24 cellular contexts compared by ENCODE assay signal in the genomic region with DNA sequence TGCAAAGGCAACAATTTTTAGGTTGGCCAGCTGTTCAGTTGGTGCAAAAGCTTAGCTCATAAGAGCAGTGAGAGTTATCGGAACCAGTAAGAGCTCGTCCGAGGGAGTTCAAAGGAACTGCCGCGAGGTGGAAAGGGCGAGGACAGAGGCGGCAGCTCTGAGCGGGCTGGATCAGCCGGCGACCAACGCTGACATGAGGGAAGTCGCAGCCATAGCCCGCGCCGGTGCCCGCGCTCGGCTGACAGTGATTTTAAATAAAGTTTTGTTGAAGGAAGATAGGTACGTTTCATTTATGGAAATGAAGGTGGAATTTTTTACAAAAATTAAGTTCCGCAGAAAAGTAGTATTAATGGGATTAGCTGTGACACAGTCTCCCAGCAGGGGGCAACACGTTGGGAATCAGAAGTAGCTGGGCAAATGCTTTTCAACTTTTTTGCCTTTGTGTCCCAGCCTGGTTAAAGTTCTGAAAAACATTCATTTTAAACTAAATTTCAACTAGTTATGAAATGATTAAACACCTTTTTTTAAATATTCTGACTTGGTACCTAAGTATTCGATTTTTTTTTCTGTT. TPM values are rescaled to one million over a fixed set of nuclear protein-coding genes. Genes with fewer than 3 reads are reported as not detected.
DNase-seq lines count a peak whose midpoint lies in the region; ATAC-seq and TF ChIP-seq lines count a peak whose summit lies in the region.
"Had no signal": no experiment of that assay in that cellular context is flagged by ENCODE, and none has a peak within 500 bp of the region (broad histone marks: within the 10 kb centered on the region; RNA-seq: fewer than 3 reads in every experiment).

No MANE protein-coding gene starts in this region.

- H3K27me3 Mint-ChIP-seq in HFFc6 (ENCODE audit: insufficient read depth) (no peaks in the 10 kb centered on the region; the same call in 1 of the 2 replicates), neural progenitor cell (ENCODE audit: insufficient read depth, low read depth) (peaks cover 4% of the 10 kb centered on the region)

- DNase-seq in ELF-1 (ENCODE audit: low read depth, low spot score) (peak; percentile 56), HFFc6 (no peak), brain microvascular endothelial cell (no peak), neural progenitor cell (ENCODE audit: low spot score) (no peak), NCI-H524 (lab: John Stamatoyannopoulos, UW) (no peak), esophagus muscularis mucosa (ENCODE audit: extremely low spot score) (no peak)
- no peak for DNase-seq in activated naive CD4-positive, alpha-beta T cell treated with anti-CD3 and anti-CD28 coated beads, Interleukin-2, amount 50 U/mL, for 72 hours (ENCODE audit: low spot score in 2 of 2)
- DNase-seq: activated naive CD8-positive, alpha-beta T cell treated with anti-CD3 and anti-CD28 coated beads, Interleukin-2, amount 50 U/mL, for 24 hours; DMS153; HCEC 1CT; head of caudate nucleus; naive B cell; NCI-H1105; NCI-H526 treated with DMSO at 0.1 percent for 48 hours; SIG-M5; stimulated activated CD4-positive, alpha-beta T cell treated with anti-CD3 and anti-CD28 coated beads, Interleukin-4, amount 100 ng/mL, for 4 hours; substantia nigra had no signal

- TF ChIP-seq CTCF in HFFc6 (IDR thresholded peaks at IDR 0.05), result peak; percentile 59
- peak; percentile 44 for TF ChIP-seq CTCF in brain microvascular endothelial cell (IDR thresholded peaks at IDR 0.05; ENCODE audit: low read depth, low read length, missing control alignments)
- TF ChIP-seq CTCF in neural progenitor cell (IDR thresholded peaks at IDR 0.05), result peak; percentile 26
- no peak for TF ChIP-seq CTCF in esophagus muscularis mucosa (IDR thresholded peaks at IDR 0.05)

- H2AFZ ChIP-seq in neural progenitor cell (replicated peaks), result no peak overlapping the region
- H2AFZ ChIP-seq: parathyroid adenoma had no signal

- no peak for TF ChIP-seq EP300 in esophagus muscularis mucosa (IDR thresholded peaks at IDR 0.05)

- H3K27ac Mint-ChIP-seq in HFFc6 (no peak overlapping the region), neural progenitor cell (no peak overlapping the region)
- no peak overlapping the region for H3K27ac Mint-ChIP-seq in activated naive CD4-positive, alpha-beta T cell treated with anti-CD3 and anti-CD28 coated beads, Interleukin-2, amount 50 U/mL, for 72 hours
- H3K27ac Mint-ChIP-seq: activated naive CD8-positive, alpha-beta T cell treated with anti-CD3 and anti-CD28 coated beads, Interleukin-2, amount 50 U/mL, for 24 hours; activated T-helper 2 cell treated with anti-CD3 and anti-CD28 coated beads, Interferon-gamma antibody, Interleukin-2, Interleukin-4, amounts not matched to agents 10 μg/mL and 5 μg/mL and 100 μg/mL, durations not matched to agents 14 hours and 24 hours and 36 hours; naive B cell had no signal

- no peaks in the 10 kb centered on the region for H4K20me1 ChIP-seq in neural progenitor cell (ENCODE audit: low read depth)
- H4K20me1 ChIP-seq: BLaER1 treated with 17β-estradiol and CSF1 and Interleukin-3, amounts not matched to agents 10 nM and 100 nM had no signal

- H3K4me1 Mint-ChIP-seq in HFFc6 (ENCODE audit: low read depth) (no peaks in the 10 kb centered on the region), neural progenitor cell (no peaks in the 10 kb centered on the region)
- H3K4me1 Mint-ChIP-seq: activated naive CD8-positive, alpha-beta T cell treated with anti-CD3 and anti-CD28 coated beads, Interleukin-2, amount 50 U/mL, for 24 hours; naive B cell had no signal

- no peaks in the 10 kb centered on the region for H3K27me3 ChIP-seq in brain microvascular endothelial cell (replicated peaks)
- no peaks in the 10 kb centered on the region for H3K27me3 ChIP-seq in neural progenitor cell
- H3K27me3 ChIP-seq in esophagus muscularis mucosa, result no peaks in the 10 kb centered on the region
- H3K27me3 ChIP-seq: BLaER1 treated with 17β-estradiol and CSF1 and Interleukin-3, amounts not matched to agents 10 nM and 100 nM; breast epithelium had no signal

- H3K27ac ChIP-seq in brain microvascular endothelial cell, result no peak overlapping the region
- no peak overlapping the region for H3K27ac ChIP-seq in neural progenitor cell
- H3K27ac ChIP-seq in esophagus muscularis mucosa (replicated peaks in 1 of 4), result no peak overlapping the region
- H3K27ac ChIP-seq: BLaER1 treated with 17β-estradiol and CSF1 and Interleukin-3, amounts not matched to agents 10 nM and 100 nM; breast epithelium; parathyroid adenoma; skin epidermis had no signal

- in situ Hi-C loops in brain microvascular endothelial cell (cut with HindIII; ENCODE audit: low pct_ligation_motif_present, low sequenced_read_pairs), result no loop called here

- TF ChIP-seq POLR2A in esophagus muscularis mucosa (IDR thresholded peaks at IDR 0.05; ENCODE audit: low read depth), result no peak

- 90% methylated on average over 22 of the region's 22 CpGs for WGBS in esophagus muscularis mucosa

- no peak overlapping the region for H3K4me3 ChIP-seq in brain microvascular endothelial cell (ENCODE audit: low read depth, low read length)
- no peak overlapping the region for H3K4me3 ChIP-seq in neural progenitor cell
- no peak overlapping the region for H3K4me3 ChIP-seq in esophagus muscularis mucosa
- H3K4me3 ChIP-seq: BLaER1 treated with 17β-estradiol and CSF1 and Interleukin-3, amounts not matched to agents 10 nM and 100 nM; breast epithelium; lung; skin epidermis had no signal

- intact Hi-C loops in esophagus muscularis mucosa (cut with DNase I), result no loop called here

- H3K36me3 Mint-ChIP-seq in HFFc6 (ENCODE audit: low read depth) (no peaks in the 10 kb centered on the region), neural progenitor cell (no peaks in the 10 kb centered on the region)
- peaks cover 6% of the 10 kb centered on the region in 2 donors for H3K36me3 Mint-ChIP-seq in activated naive CD4-positive, alpha-beta T cell treated with anti-CD3 and anti-CD28 coated beads, Interleukin-2, amount 50 U/mL, for 72 hours

- no peaks in the 10 kb centered on the region for H3K4me1 ChIP-seq in neural progenitor cell
- H3K4me1 ChIP-seq in esophagus muscularis mucosa, result no peaks in the 10 kb centered on the region
- H3K4me1 ChIP-seq: BLaER1 treated with 17β-estradiol and CSF1 and Interleukin-3, amounts not matched to agents 10 nM and 100 nM; breast epithelium; parathyroid adenoma had no signal

- H3F3A ChIP-seq in neural progenitor cell (ENCODE audit: low read depth), result no peaks in the 10 kb centered on the region

- no peak overlapping the region for H3K4me3 Mint-ChIP-seq in HFFc6
- H3K4me3 Mint-ChIP-seq in neural progenitor cell, result no peak overlapping the region
- H3K4me3 Mint-ChIP-seq: activated naive CD8-positive, alpha-beta T cell treated with anti-CD3 and anti-CD28 coated beads, Interleukin-2, amount 50 U/mL, for 24 hours; naive B cell had no signal

- H3K9me3 ChIP-seq in neural progenitor cell (ENCODE audit: low read depth) (no peaks in the 10 kb centered on the region), esophagus muscularis mucosa (peaks cover 0 to 19% (median 4%) of the 10 kb centered on the region in 4 donors)

- H3K9ac ChIP-seq in neural progenitor cell, result no peak overlapping the region
- H3K9ac ChIP-seq: BLaER1 treated with 17β-estradiol and CSF1 and Interleukin-3, amounts not matched to agents 10 nM and 100 nM; parathyroid adenoma had no signal

- no peaks in the 10 kb centered on the region for H3K36me3 ChIP-seq in brain microvascular endothelial cell (replicated peaks)
- H3K36me3 ChIP-seq in neural progenitor cell, result no peaks in the 10 kb centered on the region
- no peaks in the 10 kb centered on the region for H3K36me3 ChIP-seq in esophagus muscularis mucosa
- H3K36me3 ChIP-seq: BLaER1 treated with 17β-estradiol and CSF1 and Interleukin-3, amounts not matched to agents 10 nM and 100 nM; breast epithelium had no signal

- no peaks in the 10 kb centered on the region for H3K79me2 ChIP-seq in neural progenitor cell (ENCODE audit: low read depth)
- H3K79me2 ChIP-seq: parathyroid adenoma had no signal

- H3K9me3 Mint-ChIP-seq in HFFc6 (no peaks in the 10 kb centered on the region), neural progenitor cell (peaks cover 3% of the 10 kb centered on the region)
- H3K9me3 Mint-ChIP-seq in activated naive CD4-positive, alpha-beta T cell treated with anti-CD3 and anti-CD28 coated beads, Interleukin-2, amount 50 U/mL, for 72 hours, result peaks cover 4 to 9% of the 10 kb centered on the region in 2 donors

- no peak overlapping the region for H3K4me2 ChIP-seq in neural progenitor cell
- H3K4me2 ChIP-seq: BLaER1 treated with 17β-estradiol and CSF1 and Interleukin-3, amounts not matched to agents 10 nM and 100 nM had no signal

- ATAC-seq in activated naive CD4-positive, alpha-beta T cell treated with anti-CD3 and anti-CD28 coated beads, Interleukin-2, amount 50 U/mL, for 72 hours, result no peak
- ATAC-seq: activated CD4-positive, CD25-positive, alpha-beta regulatory T cell treated with anti-CD3 and anti-CD28 coated beads, Interleukin-2, amount 50 U/mL, for 24 hours; activated naive CD8-positive, alpha-beta T cell treated with anti-CD3 and anti-CD28 coated beads, Interleukin-2, amount 50 U/mL, for 24 hours had no signal

RNA-seq across cellular contexts. Expression of a gene that starts 43.2 kb away (rescaled TPM):
- total RNA-seq in HFFc6 (2021; fragmentation: NEBNext Ultra II Directional; extraction: Animal tissue kit (Norgen Biotek cat#: 25700)), result 1 to 10 TPM; 4.8 to 7.9 (median 6.0) TPM
- total RNA-seq in neural progenitor cell (ENCODE audit: low replicate concordance) (5.0 and 15.5 TPM in 2 replicates), esophagus muscularis mucosa (1 to 10 TPM; 5.1 to 8.8 (median 7.5) TPM)
- total RNA-seq in activated naive CD4-positive, alpha-beta T cell treated with anti-CD3 and anti-CD28 coated beads, Interleukin-2, amount 50 U/mL, for 72 hours, result 10 to 100 TPM in 1 of 2 donors, 1 to 10 TPM in 1; 3.8 to 21.0 TPM

Comparison
In these comparisons a context has a peak if more than half of its experiments do, and no peak if none do; other contexts are left out.
1. CTCF ChIP-seq: peak in HFFc6 (single experiment), brain microvascular endothelial cell (single experiment) and neural progenitor cell (single experiment); none in esophagus muscularis mucosa (0 of 3).